Comparison of ENCODE assay signal across 25 cellular contexts in the genomic region with DNA sequence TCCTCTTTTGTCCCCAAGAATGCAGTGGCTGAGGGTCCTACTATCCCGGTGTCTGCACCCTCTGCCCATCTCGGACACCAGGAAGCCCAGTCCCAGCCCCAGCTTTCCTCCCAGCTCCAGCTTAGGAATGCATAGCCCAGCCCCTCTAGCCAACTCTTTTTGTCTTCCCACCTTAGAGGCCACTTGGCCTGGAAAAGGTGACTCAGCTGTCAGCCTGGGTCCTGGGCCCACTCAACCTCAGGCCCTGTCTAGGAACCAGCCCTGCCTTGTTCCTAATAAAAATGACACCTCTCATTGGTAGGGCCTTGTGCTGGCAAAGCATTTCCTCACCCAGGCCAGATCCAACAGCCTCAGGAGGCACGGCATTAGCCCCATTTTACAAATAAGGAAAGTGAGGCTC. TPM values are rescaled to one million over a fixed set of nuclear protein-coding genes. Genes with fewer than 3 reads are reported as not detected.
DNase-seq lines count a peak whose midpoint lies in the region; ATAC-seq, FAIRE-seq and TF ChIP-seq lines count a peak whose summit lies in the region.
"Had no signal": no experiment of that assay in that cellular context is flagged by ENCODE, and none has a peak within 500 bp of the region (broad histone marks: within the 10 kb centered on the region; RNA-seq: fewer than 3 reads in every experiment).

No MANE protein-coding gene starts in this region.

- H3K27ac ChIP-seq in mesendoderm (ENCODE audit: low read depth, low read length) (no peak overlapping the region), upper lobe of left lung (no peak overlapping the region), dorsolateral prefrontal cortex (peak overlapping the region in 1 of 59 donors; percentile 15)
- H3K27ac ChIP-seq: BLaER1 had no signal

- no peaks in the 10 kb centered on the region for H3K4me1 ChIP-seq in mesendoderm (ENCODE audit: control insufficient read depth, low read depth, low read length)
- peaks cover 15 to 22% (median 19%) of the 10 kb centered on the region in 4 donors for H3K4me1 ChIP-seq in upper lobe of left lung
- H3K4me1 ChIP-seq: BLaER1 had no signal

- H3K4me2 ChIP-seq in mesendoderm (ENCODE audit: low read length): no peak overlapping the region
- H3K4me2 ChIP-seq: BLaER1 had no signal

- TF ChIP-seq POLR2A in upper lobe of left lung (IDR thresholded peaks at IDR 0.05): no peak

- H2BK15ac ChIP-seq in mesendoderm (replicated peaks; ENCODE audit: low read depth): no peak overlapping the region

- peaks cover 6% of the 10 kb centered on the region for H3K4me1 Mint-ChIP-seq in stimulated activated effector memory CD8-positive, alpha-beta T cell treated with anti-CD3 and anti-CD28 coated beads, Interleukin-12 subunit alpha, Interleukin-12 subunit beta, amount 100 ng/mL, for 72 hours
- H3K4me1 Mint-ChIP-seq: CD8-positive, alpha-beta memory T cell had no signal

- no CpG with 5 or more reads among the region's 3 CpGs for WGBS in mesendoderm (ENCODE audit: extremely low coverage, insufficient coverage, low lambda C conversion rate)
- 91 to 100% methylated on average over 3 of the region's 3 CpGs for WGBS in upper lobe of left lung, 2 donors

- no peak overlapping the region for H3K9ac ChIP-seq in mesendoderm (ENCODE audit: low read length)
- H3K9ac ChIP-seq: BLaER1 had no signal

- no peak overlapping the region for H2BK120ac ChIP-seq in mesendoderm (ENCODE audit: low read depth, low read length)

- H3K23ac ChIP-seq in mesendoderm (ENCODE audit: low read length): no peak overlapping the region

- H3K4ac ChIP-seq in mesendoderm (ENCODE audit: low read depth, low read length): no peak overlapping the region

- H3K18ac ChIP-seq in mesendoderm (ENCODE audit: low read length): no peak overlapping the region

- intact Hi-C loops in dorsolateral prefrontal cortex (cut with DNase I): loop anchor here in 1 of 2 donors (5.0 kb wide), 1 partner anchor 36 kb away; no protein-coding TSS in a partner anchor

- H3K27me3 ChIP-seq in mesendoderm (ENCODE audit: insufficient read depth, low read length, poor library complexity): peaks cover 10% of the 10 kb centered on the region
- H3K27me3 ChIP-seq in upper lobe of left lung: peaks cover 0 to 12% (median 5%) of the 10 kb centered on the region in 4 donors
- H3K27me3 ChIP-seq in dorsolateral prefrontal cortex: peaks cover 0 to 2% (median 0%) of the 10 kb centered on the region in 45 donors
- H3K27me3 ChIP-seq: BE2C had no signal

- DNase-seq in ELF-1 (ENCODE audit: low read depth, low spot score) (peak; percentile 67), M059J (ENCODE audit: low read depth) (peak; percentile 28), mesendoderm (no peak), upper lobe of left lung (no peak), dorsolateral prefrontal cortex (no peak), GM19239 (ENCODE audit: insufficient read length, low spot score) (no peak), SKM-1 (lab: John Stamatoyannopoulos, UW; ENCODE audit: unreplicated experiment) (no peak)
- DNase-seq in stimulated activated effector memory CD8-positive, alpha-beta T cell treated with anti-CD3 and anti-CD28 coated beads, Interleukin-12 subunit alpha, Interleukin-12 subunit beta, amount 100 ng/mL, for 72 hours (ENCODE audit: low spot score in 2 of 2): no peak
- DNase-seq: 8988T; ACHN; BE2C; C1 segment of cervical spinal cord; CD4-positive, alpha-beta memory T cell; CD4-positive, CD25-positive, alpha-beta regulatory T cell; CD8-positive, alpha-beta memory T cell; COR-L47; DMS 273 treated with DMSO at 0.1 percent for 48 hours; DMS79 treated with DMSO at 0.1 percent for 48 hours; GDM1 had no signal

- H2BK5ac ChIP-seq in mesendoderm (ENCODE audit: low read length): no peak overlapping the region

- no peak for ATAC-seq in stimulated activated effector memory CD8-positive, alpha-beta T cell treated with anti-CD3 and anti-CD28 coated beads, Interleukin-12 subunit alpha, Interleukin-12 subunit beta, amount 100 ng/mL, for 72 hours
- ATAC-seq in upper lobe of left lung (ENCODE audit: low FRiP score in 2 of 2): no peak
- ATAC-seq: GM12878 had no signal

- H3K79me2 ChIP-seq in mesendoderm (ENCODE audit: control insufficient read depth, insufficient read depth, low read length): no peaks in the 10 kb centered on the region

- H3K36me3 ChIP-seq in mesendoderm (ENCODE audit: control insufficient read depth, insufficient read depth, low read length): no peaks in the 10 kb centered on the region
- H3K36me3 ChIP-seq in upper lobe of left lung: no peaks in the 10 kb centered on the region
- H3K36me3 ChIP-seq: BLaER1 had no signal

- H3K27ac Mint-ChIP-seq in stimulated activated effector memory CD8-positive, alpha-beta T cell treated with anti-CD3 and anti-CD28 coated beads, Interleukin-12 subunit alpha, Interleukin-12 subunit beta, amount 100 ng/mL, for 72 hours: peak overlapping the region; percentile 30
- H3K27ac Mint-ChIP-seq: CD4-positive, CD25-positive, alpha-beta regulatory T cell had no signal

- no peak overlapping the region for H3K4me3 Mint-ChIP-seq in stimulated activated effector memory CD8-positive, alpha-beta T cell treated with anti-CD3 and anti-CD28 coated beads, Interleukin-12 subunit alpha, Interleukin-12 subunit beta, amount 100 ng/mL, for 72 hours
- H3K4me3 Mint-ChIP-seq: CD14-positive monocyte had no signal

- H4K5ac ChIP-seq in mesendoderm (ENCODE audit: low read length): no peak overlapping the region

- H3K9me3 Mint-ChIP-seq in stimulated activated effector memory CD8-positive, alpha-beta T cell treated with anti-CD3 and anti-CD28 coated beads, Interleukin-12 subunit alpha, Interleukin-12 subunit beta, amount 100 ng/mL, for 72 hours: no peaks in the 10 kb centered on the region
- H3K9me3 Mint-ChIP-seq: CD4-positive, alpha-beta memory T cell; CD4-positive, CD25-positive, alpha-beta regulatory T cell had no signal

- no peaks in the 10 kb centered on the region for H3K9me3 ChIP-seq in upper lobe of left lung
- H3K9me3 ChIP-seq: BE2C, BLaER1 had no signal

- no peak overlapping the region for H3K4me3 ChIP-seq in mesendoderm (ENCODE audit: low read length)
- no peak overlapping the region for H3K4me3 ChIP-seq in upper lobe of left lung
- no peak overlapping the region for H3K4me3 ChIP-seq in dorsolateral prefrontal cortex
- H3K4me3 ChIP-seq: BLaER1, GM12878 had no signal

- no peak overlapping the region for H2AK5ac ChIP-seq in mesendoderm (ENCODE audit: low read length)

- no peak overlapping the region for H4K8ac ChIP-seq in mesendoderm (ENCODE audit: low read depth, low read length)

- no peaks in the 10 kb centered on the region for H3K79me1 ChIP-seq in mesendoderm (ENCODE audit: low read length)

- no peak for TF ChIP-seq EP300 in upper lobe of left lung (IDR thresholded peaks at IDR 0.05)

- TF ChIP-seq CTCF in upper lobe of left lung (IDR thresholded peaks at IDR 0.05) (no peak), dorsolateral prefrontal cortex (IDR thresholded peaks at IDR 0.05 in 54 of 56, conservative IDR thresholded peaks at IDR 0.05 in 2 of 56; ENCODE audit: low read depth in 1 of 56, partially characterized antibody in 56 of 56) (no peak)

- FAIRE-seq in GM19239 (lab: Jason Lieb, UNC): no peak
- FAIRE-seq: A204.1, GM12878, GM18507 had no signal

- H3K56ac ChIP-seq in mesendoderm (ENCODE audit: low read length): peak overlapping the region; percentile 19

- no peaks in the 10 kb centered on the region for H3K36me3 Mint-ChIP-seq in stimulated activated effector memory CD8-positive, alpha-beta T cell treated with anti-CD3 and anti-CD28 coated beads, Interleukin-12 subunit alpha, Interleukin-12 subunit beta, amount 100 ng/mL, for 72 hours
- H3K36me3 Mint-ChIP-seq: CD14-positive monocyte; CD4-positive, alpha-beta memory T cell; CD4-positive, CD25-positive, alpha-beta regulatory T cell; CD8-positive, alpha-beta memory T cell had no signal

RNA-seq across cellular contexts. Expression of gene PDE2A, which starts 28.2 kb away (rescaled TPM):
- 1.2 and 4.6 TPM in 2 replicates for total RNA-seq in M059J (2014; rRNA removed; shearing (Covaris generic))
- 3.9 TPM for polyA plus RNA-seq in mesendoderm (2013, experiment 1 of 2)
- polyA plus RNA-seq in mesendoderm (2013, experiment 2 of 2): 4.0 TPM
- total RNA-seq in upper lobe of left lung (10 to 100 TPM in 4 of 6 donors, 1 to 10 TPM in 2; 4.7 to 46.1 (median 16.7) TPM), dorsolateral prefrontal cortex (100 to 1,000 TPM in 119 of 120 experiments, 10 to 100 TPM in 1; 92.8 to 412 (median 240) TPM)
- total RNA-seq: G401 had no signal
- polyA plus RNA-seq: CD4-positive, CD25-positive, alpha-beta regulatory T cell had no signal

Comparison
In these comparisons a context has a peak if more than half of its experiments do, and no peak if none do; other contexts are left out.
1. DNase-seq: peak in ELF-1 (single experiment) and M059J (single experiment); none in mesendoderm (single experiment), stimulated activated effector memory CD8-positive, alpha-beta T cell treated with anti-CD3 and anti-CD28 coated beads, Interleukin-12 subunit alpha, Interleukin-12 subunit beta, amount 100 ng/mL, for 72 hours (0 of 2), upper lobe of left lung (0 of 2), dorsolateral prefrontal cortex (0 of 10), GM19239 (single experiment) and SKM-1 (single experiment).